ENCODE assay signal across 18 cellular contexts in the genomic region with DNA sequence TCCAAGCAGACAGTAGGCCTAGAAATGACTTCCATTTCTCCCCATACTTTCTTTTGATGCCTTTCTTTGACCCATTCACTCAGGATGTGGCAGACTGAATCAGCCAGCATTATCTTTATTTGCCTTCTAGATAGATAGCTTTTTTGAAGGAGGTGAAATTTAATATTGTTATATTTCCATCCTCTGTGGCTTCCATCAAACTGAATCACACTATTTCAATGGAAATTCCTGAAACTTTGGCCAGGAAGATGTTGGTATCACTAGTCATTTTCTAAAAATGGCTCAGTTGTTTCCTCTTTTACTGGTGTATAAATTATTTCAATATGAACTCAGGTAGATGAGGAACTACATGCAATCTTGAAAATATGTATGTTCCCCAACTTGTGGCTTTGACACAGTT. TPM values are rescaled to one million over a fixed set of nuclear protein-coding genes. Genes with fewer than 3 reads are reported as not detected.
"Had no signal": no experiment of that assay in that cellular context is flagged by ENCODE, and none has a peak within 500 bp of the region (broad histone marks: within the 10 kb centered on the region; RNA-seq: fewer than 3 reads in every experiment).

No MANE protein-coding gene starts in this region.

- H3K4me3 Mint-ChIP-seq: activated CD4-positive, alpha-beta memory T cell treated with anti-CD3 and anti-CD28 coated beads for 36 hours; activated naive CD8-positive, alpha-beta T cell treated with anti-CD3 and anti-CD28 coated beads, Interleukin-2, amount 10 ng/mL, durations not matched to agents 7 days and 5 days; activated T-cell treated with anti-CD3 and anti-CD28 coated beads, Interleukin-2, amount 50 U/mL, for 72 hours; neural crest cell; stimulated activated naive CD8-positive, alpha-beta T cell treated with anti-CD3 and anti-CD28 coated beads, Interleukin-15, Interleukin-2, amounts not matched to agents 100 ng/mL and 50 ng/mL, for 24 hours had no signal

- H3K36me3 ChIP-seq: left ventricle myocardium inferior, pancreas, thoracic aorta had no signal

- H2AFZ ChIP-seq: hepatocyte had no signal

- H3K4me1 ChIP-seq: left ventricle myocardium inferior, pancreas had no signal

- H3K27me3 ChIP-seq: hepatocyte, pancreas had no signal

- H3K79me2 ChIP-seq: hepatocyte had no signal

- DNase-seq: activated CD4-positive, alpha-beta memory T cell treated with anti-CD3 and anti-CD28 coated beads for 36 hours; activated naive CD8-positive, alpha-beta T cell treated with anti-CD3 and anti-CD28 coated beads, Interleukin-2, amount 10 ng/mL, durations not matched to agents 7 days and 5 days; activated T-cell treated with anti-CD3 and anti-CD28 coated beads, Interleukin-2, amount 50 U/mL, for 72 hours; anterior cingulate cortex; cortex of kidney; effector memory CD4-positive, alpha-beta T cell; kidney; left ventricle myocardium inferior; mesenchymal stem cell; pancreas; stimulated activated CD4-positive, alpha-beta T cell treated with anti-CD3 and anti-CD28 coated beads, Interleukin-4, amount 100 ng/mL, for 1 hour; T-helper 2 cell had no signal

- H3K4me2 ChIP-seq: hepatocyte had no signal

- H3K36me3 Mint-ChIP-seq: activated CD4-positive, alpha-beta memory T cell treated with anti-CD3 and anti-CD28 coated beads for 36 hours; activated naive CD8-positive, alpha-beta T cell treated with anti-CD3 and anti-CD28 coated beads, Interleukin-2, amount 10 ng/mL, durations not matched to agents 7 days and 5 days had no signal

- H3K27ac Mint-ChIP-seq: activated CD4-positive, alpha-beta memory T cell treated with anti-CD3 and anti-CD28 coated beads for 36 hours; activated naive CD8-positive, alpha-beta T cell treated with anti-CD3 and anti-CD28 coated beads, Interleukin-2, amount 10 ng/mL, durations not matched to agents 7 days and 5 days; activated T-cell treated with anti-CD3 and anti-CD28 coated beads, Interleukin-2, amount 50 U/mL, for 72 hours; stimulated activated naive CD8-positive, alpha-beta T cell treated with anti-CD3 and anti-CD28 coated beads, Interleukin-15, Interleukin-2, amounts not matched to agents 100 ng/mL and 50 ng/mL, for 24 hours had no signal

- H3K4me3 ChIP-seq: hepatocyte, left ventricle myocardium inferior, pancreas, thoracic aorta had no signal

- H3K9me3 Mint-ChIP-seq: activated CD4-positive, alpha-beta memory T cell treated with anti-CD3 and anti-CD28 coated beads for 36 hours had no signal

- H3K9me3 ChIP-seq: pancreas, thoracic aorta had no signal

- H3K27ac ChIP-seq: epithelial cell of prostate, hepatocyte, left ventricle myocardium inferior, pancreas, thoracic aorta had no signal

- H3K4me1 Mint-ChIP-seq: activated naive CD8-positive, alpha-beta T cell treated with anti-CD3 and anti-CD28 coated beads, Interleukin-2, amount 10 ng/mL, durations not matched to agents 7 days and 5 days; neural crest cell had no signal

RNA-seq across cellular contexts. Expression of gene HTR1F, which starts 17.9 kb away (rescaled TPM):
- total RNA-seq: activated CD4-positive, alpha-beta memory T cell treated with anti-CD3 and anti-CD28 coated beads for 36 hours; activated naive CD8-positive, alpha-beta T cell treated with anti-CD3 and anti-CD28 coated beads, Interleukin-2, amount 10 ng/mL, durations not matched to agents 7 days and 5 days; activated T-cell treated with anti-CD3 and anti-CD28 coated beads, Interleukin-2, amount 50 U/mL, for 72 hours; hepatocyte; neural crest cell; renal cortical epithelial cell had no signal
